7 cellular contexts compared by ENCODE assay signal in the genomic region with DNA sequence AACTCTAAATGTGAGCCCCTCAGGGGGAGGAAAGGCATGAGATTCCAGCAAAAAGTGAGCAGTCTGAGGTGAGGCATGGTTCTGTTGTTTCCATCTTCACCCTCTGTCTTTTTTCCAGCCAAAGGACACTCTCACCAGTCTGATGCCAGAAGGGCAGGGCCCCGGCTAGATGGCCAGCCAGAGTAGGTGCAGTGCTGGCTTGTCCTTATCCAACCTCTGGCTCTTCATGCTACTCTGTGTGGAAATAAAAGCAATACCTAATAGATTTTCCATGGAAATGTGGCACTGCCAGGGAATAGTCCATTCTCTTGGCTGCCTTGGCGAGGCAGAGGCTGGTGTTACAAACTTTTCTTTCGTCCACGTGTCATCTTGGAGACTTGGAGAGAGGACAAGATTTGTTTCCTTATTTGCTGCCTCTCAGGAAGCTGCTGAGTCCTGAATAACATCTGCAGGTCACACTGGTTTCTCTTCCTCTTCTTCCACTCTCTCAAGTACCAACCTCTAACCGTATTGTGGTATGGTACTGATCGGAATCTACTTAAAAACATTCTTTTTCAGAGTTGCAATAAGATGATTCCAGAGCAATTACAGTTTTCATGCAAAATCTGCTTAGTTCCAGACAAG. TPM values are rescaled to one million over a fixed set of nuclear protein-coding genes. Genes with fewer than 3 reads are reported as not detected.
DNase-seq lines count a peak whose midpoint lies in the region; ATAC-seq and TF ChIP-seq lines count a peak whose summit lies in the region.

No MANE protein-coding gene starts in this region.

- no peak overlapping the region for H3K4me3 Mint-ChIP-seq in activated CD8-positive, alpha-beta T cell treated with anti-CD3 and anti-CD28 coated beads, Interleukin-2, amount 10 ng/mL, durations not matched to agents 7 days and 5 days

- intact Hi-C loops in Panc1 (cut with micrococcal nuclease; ENCODE audit: unreplicated experiment) (no loop called here), gastrocnemius medialis (cut with DNase I; ENCODE audit: low total_unique reads) (no loop called here)

- no peaks in the 10 kb centered on the region for H3K27me3 ChIP-seq in Panc1 (ENCODE audit: control insufficient read depth, insufficient read depth, low read length)
- H3K27me3 ChIP-seq in gastrocnemius medialis: no peaks in the 10 kb centered on the region

- TF ChIP-seq POLR2A in gastrocnemius medialis (IDR thresholded peaks at IDR 0.05): no peak

- in situ Hi-C loops in Panc1 (cut with HindIII; ENCODE audit: low pct_unique_long_range_greater_than_20kb, low sequenced_read_pairs): no loop called here
- in situ Hi-C loops in gastrocnemius medialis (cut with MboI; ENCODE audit: low sequenced_read_pairs in 4 of 4): no loop called here

- no peaks in the 10 kb centered on the region for H3K36me3 ChIP-seq in Panc1 (ENCODE audit: control insufficient read depth, insufficient read depth, low read length)
- no peaks in the 10 kb centered on the region for H3K36me3 ChIP-seq in gastrocnemius medialis

- TF ChIP-seq CTCF in Panc1 (IDR thresholded peaks at IDR 0.05) (no peak), gastrocnemius medialis (IDR thresholded peaks at IDR 0.05 in 4 of 5, conservative IDR thresholded peaks at IDR 0.05 in 1 of 5) (no peak)

- POLR2A ChIA-PET in Panc1 (lab: Charles Lee): no interaction called here
- POLR2A ChIA-PET in activated CD8-positive, alpha-beta T cell treated with anti-CD3 and anti-CD28 coated beads, Interleukin-2, amount 10 ng/mL, durations not matched to agents 7 days and 5 days (lab: Charles Lee): no interaction called here

- H3K4me3 ChIP-seq in Panc1 (ENCODE audit: low read depth in 2 of 2, low read length in 2 of 2) (no peak overlapping the region), gastrocnemius medialis (no peak overlapping the region)

- H3K4me1 ChIP-seq in Panc1 (ENCODE audit: control insufficient read depth, insufficient read depth, low read length) (no peaks in the 10 kb centered on the region), gastrocnemius medialis (peaks cover 0 to 8% of the 10 kb centered on the region in 2 donors)

- BruUV-seq in Panc1 (replicated peaks; lab: Mats Ljungman, UMichigan): no TSS peak

- peaks cover 16% of the 10 kb centered on the region for H3K4me1 Mint-ChIP-seq in activated CD8-positive, alpha-beta T cell treated with anti-CD3 and anti-CD28 coated beads, Interleukin-2, amount 10 ng/mL, durations not matched to agents 7 days and 5 days (ENCODE audit: low read depth)

- ATAC-seq in GM19395 (IDR thresholded peaks at IDR 0.05; ENCODE audit: unreplicated experiment) (peak; percentile 93), HG03025 (IDR thresholded peaks at IDR 0.05; ENCODE audit: low FRiP score, unreplicated experiment) (peak; percentile 88), Panc1 (peak; percentile 45; the same call in 1 of the 2 replicates), gastrocnemius medialis (peak; percentile 39 to 52)
- no peak for ATAC-seq in activated CD8-positive, alpha-beta T cell treated with anti-CD3 and anti-CD28 coated beads, Interleukin-2, amount 10 ng/mL, durations not matched to agents 7 days and 5 days

- H3K36me3 Mint-ChIP-seq in activated CD8-positive, alpha-beta T cell treated with anti-CD3 and anti-CD28 coated beads, Interleukin-2, amount 10 ng/mL, durations not matched to agents 7 days and 5 days (ENCODE audit: low read depth): no peaks in the 10 kb centered on the region

- no peak overlapping the region for H3K27ac ChIP-seq in Panc1 (ENCODE audit: low read length)
- H3K27ac ChIP-seq in gastrocnemius medialis: no peak overlapping the region

- H3K27ac Mint-ChIP-seq in activated CD8-positive, alpha-beta T cell treated with anti-CD3 and anti-CD28 coated beads, Interleukin-2, amount 10 ng/mL, durations not matched to agents 7 days and 5 days: no peak overlapping the region

- H3K27me3 Mint-ChIP-seq in activated CD8-positive, alpha-beta T cell treated with anti-CD3 and anti-CD28 coated beads, Interleukin-2, amount 10 ng/mL, durations not matched to agents 7 days and 5 days (ENCODE audit: low read depth): peaks cover 3% of the 10 kb centered on the region

- H3K9me3 Mint-ChIP-seq in activated CD8-positive, alpha-beta T cell treated with anti-CD3 and anti-CD28 coated beads, Interleukin-2, amount 10 ng/mL, durations not matched to agents 7 days and 5 days (ENCODE audit: insufficient read depth): no peaks in the 10 kb centered on the region

- CTCF ChIA-PET in Panc1 (lab: Charles Lee): no interaction called here
- CTCF ChIA-PET in activated CD8-positive, alpha-beta T cell treated with anti-CD3 and anti-CD28 coated beads, Interleukin-2, amount 10 ng/mL, durations not matched to agents 7 days and 5 days (lab: Charles Lee): no interaction called here

- DNase-seq in Panc1 (ENCODE audit: low read depth, low spot score) (no peak), gastrocnemius medialis (no peak), NCI-H526 (lab: John Stamatoyannopoulos, UW) (no peak), HT-29 (ENCODE audit: low spot score) (no peak)
- DNase-seq in activated CD8-positive, alpha-beta T cell treated with anti-CD3 and anti-CD28 coated beads, Interleukin-2, amount 10 ng/mL, durations not matched to agents 7 days and 5 days: no peak

- H3K9me3 ChIP-seq in Panc1 (ENCODE audit: control insufficient read depth, insufficient read depth, low read depth, low read length) (no peaks in the 10 kb centered on the region), gastrocnemius medialis (no peaks in the 10 kb centered on the region)

RNA-seq across cellular contexts. Expression of a gene that starts 17.1 kb away (rescaled TPM):
- total RNA-seq in Panc1 (2021; ENCODE audit: unreplicated experiment) (not detected), gastrocnemius medialis (under 1 TPM in 3 of 4 donors, not detected in 1; 0.62 to 0.71 (median 0.71) TPM)
- polyA plus RNA-seq in Panc1 (2012; ENCODE audit: insufficient read length): not detected
- not detected for total RNA-seq in activated CD8-positive, alpha-beta T cell treated with anti-CD3 and anti-CD28 coated beads, Interleukin-2, amount 10 ng/mL, durations not matched to agents 7 days and 5 days
- total RNA-seq in HT-29 (2014; rRNA removed; shearing (Covaris generic)): not detected in 2 replicates

RNA-seq across cellular contexts. Expression of a gene that starts 24.9 kb away (rescaled TPM):
- total RNA-seq in Panc1 (2021; ENCODE audit: unreplicated experiment) (not detected), gastrocnemius medialis (not detected)
- not detected for polyA plus RNA-seq in Panc1 (2012; ENCODE audit: insufficient read length)
- total RNA-seq in activated CD8-positive, alpha-beta T cell treated with anti-CD3 and anti-CD28 coated beads, Interleukin-2, amount 10 ng/mL, durations not matched to agents 7 days and 5 days: not detected
- not detected in 2 replicates for total RNA-seq in HT-29 (2014; rRNA removed; shearing (Covaris generic))

RNA-seq across cellular contexts. Expression of a gene that starts 31.0 kb away (rescaled TPM):
- total RNA-seq in Panc1 (2021; ENCODE audit: unreplicated experiment) (230 TPM), gastrocnemius medialis (100 to 1,000 TPM in 1 of 4 donors, 10 to 100 TPM in 3; 70.3 to 139 (median 85.6) TPM)
- polyA plus RNA-seq in Panc1 (2012; ENCODE audit: insufficient read length): 206 TPM
- total RNA-seq in activated CD8-positive, alpha-beta T cell treated with anti-CD3 and anti-CD28 coated beads, Interleukin-2, amount 10 ng/mL, durations not matched to agents 7 days and 5 days: 100 to 1,000 TPM; 110 to 115 TPM
- total RNA-seq in HT-29 (2014; rRNA removed; shearing (Covaris generic)): 103 and 109 TPM in 2 replicates

RNA-seq across cellular contexts. Expression of a gene that starts 32.5 kb away (rescaled TPM):
- 135 TPM for total RNA-seq in Panc1 (2021; ENCODE audit: unreplicated experiment)
- 135 TPM for polyA plus RNA-seq in Panc1 (2012; ENCODE audit: insufficient read length)
- total RNA-seq in gastrocnemius medialis: 100 to 1,000 TPM; 143 to 240 (median 194) TPM
- 100 to 1,000 TPM; 114 to 121 TPM for total RNA-seq in activated CD8-positive, alpha-beta T cell treated with anti-CD3 and anti-CD28 coated beads, Interleukin-2, amount 10 ng/mL, durations not matched to agents 7 days and 5 days
- total RNA-seq in HT-29 (2014; rRNA removed; shearing (Covaris generic)): 144 and 149 TPM in 2 replicates

RNA-seq across cellular contexts. Expression of a gene that starts 32.6 kb away (rescaled TPM):
- total RNA-seq in Panc1 (2021; ENCODE audit: unreplicated experiment) (23.2 TPM), gastrocnemius medialis (10 to 100 TPM; 25.0 to 35.6 (median 30.4) TPM)
- 24.7 TPM for polyA plus RNA-seq in Panc1 (2012; ENCODE audit: insufficient read length)
- total RNA-seq in activated CD8-positive, alpha-beta T cell treated with anti-CD3 and anti-CD28 coated beads, Interleukin-2, amount 10 ng/mL, durations not matched to agents 7 days and 5 days: 10 to 100 TPM; 17.7 to 20.7 TPM
- 26.5 and 29.5 TPM in 2 replicates for total RNA-seq in HT-29 (2014; rRNA removed; shearing (Covaris generic))
